Comparison of ENCODE assay signal across 8 cellular contexts in the genomic region with DNA sequence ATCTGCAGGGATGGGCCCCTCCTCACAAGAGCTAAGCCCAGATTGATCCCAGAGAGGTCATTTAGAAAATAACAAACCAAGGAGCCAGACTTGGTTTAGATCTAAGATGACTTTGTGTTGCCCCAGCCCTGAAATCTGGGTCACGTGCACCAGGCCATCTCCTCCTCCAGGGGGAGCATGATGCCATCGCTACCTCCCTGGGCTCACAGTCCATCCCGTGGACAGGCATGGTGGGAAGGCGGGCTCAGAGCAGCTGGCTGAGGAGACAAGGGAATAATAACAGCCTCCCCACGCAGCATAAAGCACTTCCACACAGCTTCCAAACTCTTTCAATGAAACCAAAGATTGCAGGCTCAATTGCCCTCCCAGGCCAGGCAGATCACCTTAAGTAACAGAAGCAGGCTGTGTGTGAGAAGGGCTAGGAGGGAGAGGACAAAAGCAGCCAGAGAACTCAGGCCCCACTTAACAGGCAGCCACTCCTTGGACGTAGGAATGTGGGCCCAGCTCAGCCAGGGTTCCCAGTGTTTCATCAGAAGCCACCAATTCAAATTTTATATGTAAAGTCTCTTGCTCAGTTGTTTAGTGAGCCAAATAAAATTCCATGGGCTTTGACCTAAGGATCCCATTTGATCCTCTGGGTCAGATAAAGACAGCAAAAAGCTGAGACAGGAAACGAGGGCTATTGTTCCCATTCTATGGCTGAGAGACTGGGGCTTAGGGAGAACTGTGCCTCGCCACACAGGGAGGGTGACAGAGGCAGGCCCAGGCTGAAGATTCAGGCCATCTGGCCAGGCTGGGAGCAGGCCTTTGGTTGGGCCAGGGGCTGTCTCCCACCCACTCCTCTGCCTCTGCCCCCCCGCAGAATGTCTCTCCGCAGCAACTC.
DNase-seq lines count a peak whose midpoint lies in the region; ATAC-seq, FAIRE-seq and TF ChIP-seq lines count a peak whose summit lies in the region.

No MANE protein-coding gene starts in this region.

- H3K27ac ChIP-seq in SJSA1 (no peak overlapping the region), osteoblast (ENCODE audit: low read depth, low read length) (no peak overlapping the region)

- peak overlapping the region; percentile 53 for H2AFZ ChIP-seq in osteoblast (ENCODE audit: low read length)

- DNase-seq in D721Med (ENCODE audit: insufficient read length, low spot score) = no peak
- DNase-seq in H4 (ENCODE audit: low spot score) = peak; percentile 63
- peak; percentile 50 to 72 for DNase-seq in SJSA1 (ENCODE audit: low read depth in 1 of 2, low spot score in 2 of 2)
- DNase-seq in fibroblast of gingiva (ENCODE audit: low read depth) = peak; percentile 49
- peak; percentile 98 for DNase-seq in osteoblast (ENCODE audit: insufficient read length, low spot score, missing footprints)
- DNase-seq in activated gamma-delta T cell (lab: John Stamatoyannopoulos, UW) = no peak
- DNase-seq in occipital lobe (lab: John Stamatoyannopoulos, UW) = no peak

- no peak for FAIRE-seq in D721Med (lab: Jason Lieb, UNC)

- no peaks in the 10 kb centered on the region for H3K79me2 ChIP-seq in osteoblast (ENCODE audit: insufficient read depth, low read length)

- no peak overlapping the region for H3K4me2 ChIP-seq in osteoblast (ENCODE audit: insufficient read depth, low read length)

- H3K9me3 ChIP-seq in SJSA1 (replicated peaks) (no peaks in the 10 kb centered on the region), osteoblast (ENCODE audit: low read depth, low read length) (no peaks in the 10 kb centered on the region)

- H3K4me1 ChIP-seq in SJSA1 (replicated peaks) (peaks cover 8% of the 10 kb centered on the region), osteoblast (ENCODE audit: insufficient read depth, low read length) (no peaks in the 10 kb centered on the region)

- H3K36me3 ChIP-seq in SJSA1 (peaks cover 17% of the 10 kb centered on the region), osteoblast (ENCODE audit: insufficient read depth, low read length) (peaks cover 3% of the 10 kb centered on the region)

- no peak for ATAC-seq in HG03565 (IDR thresholded peaks at IDR 0.05; ENCODE audit: unreplicated experiment)

- TF ChIP-seq CTCF in D721Med (IDR thresholded peaks at IDR 0.05; ENCODE audit: insufficient read depth, missing control alignments) = peak; percentile 29
- TF ChIP-seq CTCF in osteoblast (IDR thresholded peaks at IDR 0.05; ENCODE audit: extremely low read depth, low read depth, low read length) = peak; percentile 71

- no peaks in the 10 kb centered on the region for H3K27me3 ChIP-seq in SJSA1 (replicated peaks)
- no peaks in the 10 kb centered on the region for H3K27me3 ChIP-seq in osteoblast (ENCODE audit: insufficient read depth, low read length)

- H3K4me3 ChIP-seq in SJSA1 (no peak overlapping the region), osteoblast (ENCODE audit: insufficient read depth, low read length) (no peak overlapping the region)

- H4K20me1 ChIP-seq in osteoblast (ENCODE audit: insufficient read depth, low read length) = no peaks in the 10 kb centered on the region

Comparison
In these comparisons a context has a peak if more than half of its experiments do, and no peak if none do; other contexts are left out.
1. DNase-seq: peak in H4 (single experiment), SJSA1 (2 of 2), fibroblast of gingiva (single experiment) and osteoblast (single experiment); none in D721Med (single experiment), activated gamma-delta T cell (single experiment) and occipital lobe (single experiment).